In genomic region chr17:81553018-81553615, GRCh38 we compare ENCODE assay signal across 8 cellular contexts. TPM values are rescaled to one million over a fixed set of nuclear protein-coding genes. Genes with fewer than 3 reads are reported as not detected.
DNase-seq lines count a peak whose midpoint lies in the region; ATAC-seq and TF ChIP-seq lines count a peak whose summit lies in the region.

No MANE protein-coding gene starts in this region.

- ATAC-seq in GM21390 (IDR thresholded peaks at IDR 0.05; ENCODE audit: unreplicated experiment), result peak; percentile 30
- peak; percentile 77 for ATAC-seq in activated T-helper 17 cell treated with anti-CD3 and anti-CD28 coated beads, Interleukin-2, amount 50 U/mL, for 72 hours (replicated peaks)

- TF ChIP-seq CTCF in fibroblast of the aortic adventitia (IDR thresholded peaks at IDR 0.05; ENCODE audit: insufficient read depth, low read length), result peak; percentile 19

- DNase-seq in COLO829 (ENCODE audit: low spot score) (peak; percentile 80), RPMI7951 (ENCODE audit: low read depth) (peak; percentile 75), fibroblast of the aortic adventitia (ENCODE audit: low read depth) (peak; percentile 77)

- H3K4me3 Mint-ChIP-seq in activated T-helper 17 cell treated with anti-CD3 and anti-CD28 coated beads, Interleukin-2, amount 50 U/mL, for 72 hours, result peak overlapping the region; percentile 88

- H3K27ac Mint-ChIP-seq in activated T-helper 17 cell treated with anti-CD3 and anti-CD28 coated beads, Interleukin-2, amount 50 U/mL, for 72 hours, result peak overlapping the region; percentile 88

- no peaks in the 10 kb centered on the region for H3K27me3 Mint-ChIP-seq in activated T-helper 17 cell treated with anti-CD3 and anti-CD28 coated beads, Interleukin-2, amount 50 U/mL, for 72 hours

- H3K4me1 ChIP-seq in neuron (ENCODE audit: insufficient read depth, low read length) (peaks cover 21% of the 10 kb centered on the region), subcutaneous abdominal adipose tissue (ENCODE audit: control insufficient read depth in 5 of 5, insufficient read depth in 5 of 5, low read length in 5 of 5) (peaks cover 5 to 40% (median 30%) of the 10 kb centered on the region in 5 donors)

- H3K27ac ChIP-seq in KOPT-K1 (ENCODE audit: low read depth, low read length, poor library complexity, severe bottlenecking) (peak overlapping the region; percentile 68), subcutaneous abdominal adipose tissue (ENCODE audit: low read depth, low read length) (peak overlapping the region; percentile 85)

- peaks cover 15% of the 10 kb centered on the region for H3K4me1 Mint-ChIP-seq in activated T-helper 17 cell treated with anti-CD3 and anti-CD28 coated beads, Interleukin-2, amount 50 U/mL, for 72 hours

- peak overlapping the region; percentile 44 for H2AFZ ChIP-seq in neuron (ENCODE audit: low read depth, low read length)

- H3K27me3 ChIP-seq in neuron (ENCODE audit: insufficient read depth, low read length), result no peaks in the 10 kb centered on the region
- no peaks in the 10 kb centered on the region for H3K27me3 ChIP-seq in subcutaneous abdominal adipose tissue (ENCODE audit: control insufficient read depth in 5 of 5, insufficient read depth in 4 of 5, low read length in 5 of 5)

- H3K36me3 ChIP-seq in KOPT-K1 (ENCODE audit: insufficient read depth, low read length) (peaks cover 47% of the 10 kb centered on the region), neuron (ENCODE audit: insufficient read depth, low read length) (peaks cover 34% of the 10 kb centered on the region), subcutaneous abdominal adipose tissue (ENCODE audit: control insufficient read depth in 5 of 5, insufficient read depth in 5 of 5, low read length in 5 of 5) (peaks cover 0 to 44% (median 35%) of the 10 kb centered on the region in 5 donors)

- no peaks in the 10 kb centered on the region for H3K9me3 Mint-ChIP-seq in activated T-helper 17 cell treated with anti-CD3 and anti-CD28 coated beads, Interleukin-2, amount 50 U/mL, for 72 hours

- H3K9ac ChIP-seq in subcutaneous abdominal adipose tissue (ENCODE audit: low read length in 5 of 5), result peak overlapping the region; percentile 19 to 81 (median 75)

- no peaks in the 10 kb centered on the region for H3K9me3 ChIP-seq in KOPT-K1 (ENCODE audit: insufficient read depth, low read length, poor library complexity, severe bottlenecking)
- no peaks in the 10 kb centered on the region for H3K9me3 ChIP-seq in neuron (ENCODE audit: low read length)
- H3K9me3 ChIP-seq in subcutaneous abdominal adipose tissue (ENCODE audit: control insufficient read depth in 5 of 5, low read length in 5 of 5), result no peaks in the 10 kb centered on the region

- H3K36me3 Mint-ChIP-seq in activated T-helper 17 cell treated with anti-CD3 and anti-CD28 coated beads, Interleukin-2, amount 50 U/mL, for 72 hours (ENCODE audit: low read depth), result peaks cover 45% of the 10 kb centered on the region

- H3K4me3 ChIP-seq in fibroblast of the aortic adventitia (ENCODE audit: low read depth, low read length) (peak overlapping the region; percentile 92), neuron (ENCODE audit: low read length) (peak overlapping the region; percentile 72), subcutaneous abdominal adipose tissue (ENCODE audit: low read depth in 1 of 5, low read length in 5 of 5) (peak overlapping the region; percentile 76 to 94 (median 86))

RNA-seq across cellular contexts. Expression of gene FAAP100, which starts 1.0 kb away (rescaled TPM):
- 8.2 and 13.0 TPM in 2 replicates for total RNA-seq in RPMI7951 (2014; rRNA removed; shearing (Covaris generic))
- 10 to 100 TPM; 26.9 to 38.6 TPM for total RNA-seq in activated T-helper 17 cell treated with anti-CD3 and anti-CD28 coated beads, Interleukin-2, amount 50 U/mL, for 72 hours
- total RNA-seq in fibroblast of the aortic adventitia (ENCODE audit: low replicate concordance), result 31.7 and 32.4 TPM in 2 replicates

RNA-seq across cellular contexts. Expression of gene FSCN2, which starts 24.9 kb away (rescaled TPM):
- total RNA-seq in RPMI7951 (2014; rRNA removed; shearing (Covaris generic)), result not detected in 2 replicates
- total RNA-seq in activated T-helper 17 cell treated with anti-CD3 and anti-CD28 coated beads, Interleukin-2, amount 50 U/mL, for 72 hours, result under 1 TPM; 0.43 to 0.93 TPM
- 1.3 and 1.8 TPM in 2 replicates for total RNA-seq in fibroblast of the aortic adventitia (ENCODE audit: low replicate concordance)

RNA-seq across cellular contexts. Expression of gene ACTG1, which starts 40.5 kb away (rescaled TPM):
- total RNA-seq in RPMI7951 (2014; rRNA removed; shearing (Covaris generic)), result 1,818 and 2,136 TPM in 2 replicates
- 1,000 to 10,000 TPM; 4,457 to 7,394 TPM for total RNA-seq in activated T-helper 17 cell treated with anti-CD3 and anti-CD28 coated beads, Interleukin-2, amount 50 U/mL, for 72 hours
- 3,211 and 6,650 TPM in 2 replicates for total RNA-seq in fibroblast of the aortic adventitia (ENCODE audit: low replicate concordance)

Comparison
In these comparisons a context has a peak if more than half of its experiments do, and no peak if none do; other contexts are left out.
1. Peak in every context shown above with its lines: DNase-seq, ATAC-seq, H3K4me3 ChIP-seq and H3K27ac ChIP-seq.